In genomic region chr7:19663816-19664531, GRCh38 we compare ENCODE assay signal across 10 cellular contexts. TPM values are rescaled to one million over a fixed set of nuclear protein-coding genes. Genes with fewer than 3 reads are reported as not detected.
DNase-seq lines count a peak whose midpoint lies in the region; ATAC-seq, FAIRE-seq and TF ChIP-seq lines count a peak whose summit lies in the region.
"Had no signal": no experiment of that assay in that cellular context is flagged by ENCODE, and none has a peak within 500 bp of the region (broad histone marks: within the 10 kb centered on the region; RNA-seq: fewer than 3 reads in every experiment).

No MANE protein-coding gene starts in this region.

- peak overlapping the region; percentile 47; the same call in 1 of the 2 replicates for H2AFZ ChIP-seq in DND-41 (ENCODE audit: low read depth, low read length)

- H3K9me3 ChIP-seq in DND-41 (ENCODE audit: insufficient read depth, low read length, severe bottlenecking) (no peaks in the 10 kb centered on the region), kidney (ENCODE audit: control insufficient read depth in 1 of 2, low read length in 2 of 2) (no peaks in the 10 kb centered on the region)
- H3K9me3 ChIP-seq: pancreas had no signal

- H3K27me3 ChIP-seq in DND-41 (ENCODE audit: insufficient read depth, low read length, poor library complexity) = no peaks in the 10 kb centered on the region

- H3K9ac ChIP-seq in DND-41 (ENCODE audit: low read depth, low read length) (no peak overlapping the region), kidney (ENCODE audit: low read length in 2 of 2) (no peak overlapping the region)

- TF ChIP-seq CTCF in DND-41 (IDR thresholded peaks at IDR 0.05; ENCODE audit: borderline replicate concordance, extremely low read depth, low read length, poor library complexity, severe bottlenecking) (no peak), kidney (IDR thresholded peaks at IDR 0.05; ENCODE audit: borderline replicate concordance, extremely low read depth, insufficient read depth) (no peak)

- H3K4me1 ChIP-seq in DND-41 (ENCODE audit: insufficient read depth, low read length) (peaks cover 6% of the 10 kb centered on the region; the same call in 1 of the 2 replicates), kidney (ENCODE audit: control insufficient read depth in 1 of 2, insufficient read depth in 1 of 2, low read depth in 1 of 2, low read length in 2 of 2) (no peaks in the 10 kb centered on the region)
- H3K4me1 ChIP-seq: pancreas had no signal

- intact Hi-C loops in kidney (cut with DNase I) = no loop called here

- ATAC-seq in DND-41 (ENCODE audit: insufficient read depth, low read depth) (0 out of 3 replicates have a peak, but pooled peaks have one; percentile 35), GM19455 (IDR thresholded peaks at IDR 0.05; ENCODE audit: unreplicated experiment) (peak; percentile 94), HG03175 (IDR thresholded peaks at IDR 0.05; ENCODE audit: unreplicated experiment) (peak; percentile 96), esophagus mucosa (no peak)

- no peak for FAIRE-seq in kidney (lab: Jason Lieb, UNC)
- FAIRE-seq: pancreas had no signal

- no peak overlapping the region for H3K4me3 ChIP-seq in DND-41 (ENCODE audit: low read depth in 1 of 2, low read length in 2 of 2)
- no peak overlapping the region for H3K4me3 ChIP-seq in kidney (ENCODE audit: low read length in 2 of 2)
- H3K4me3 ChIP-seq: pancreas had no signal

- no peak overlapping the region for H3K27ac ChIP-seq in DND-41 (ENCODE audit: low read length)
- H3K27ac ChIP-seq in kidney (ENCODE audit: low read depth in 2 of 2, low read length in 2 of 2) = no peak overlapping the region
- H3K27ac ChIP-seq: pancreas had no signal

- H3K4me2 ChIP-seq in DND-41 (ENCODE audit: insufficient read depth, low read length) = no peak overlapping the region

- H3K79me2 ChIP-seq in DND-41 (ENCODE audit: insufficient read depth, low read length) = no peaks in the 10 kb centered on the region

- no peaks in the 10 kb centered on the region for H3K36me3 ChIP-seq in DND-41 (ENCODE audit: insufficient read depth, low read length)
- no peaks in the 10 kb centered on the region for H3K36me3 ChIP-seq in kidney (ENCODE audit: control insufficient read depth in 1 of 2, insufficient read depth in 2 of 2, low read length in 2 of 2)
- H3K36me3 ChIP-seq: pancreas had no signal

- DNase-seq in DND-41 = no peak
- peak; percentile 30 for DNase-seq in OCI-M1 (lab: John Stamatoyannopoulos, UW)
- DNase-seq in kidney = no peak
- no peak for DNase-seq in T-helper 1 cell
- no peak for DNase-seq in anterior cingulate cortex (lab: John Stamatoyannopoulos, UW)
- DNase-seq: pancreas, T-cell had no signal

- no peaks in the 10 kb centered on the region for H4K20me1 ChIP-seq in DND-41 (ENCODE audit: insufficient read depth, low read length)

RNA-seq across cellular contexts. Expression of gene POLR1F, which starts 44.9 kb away (rescaled TPM):
- total RNA-seq in kidney = 13.3 TPM
- 5.3 TPM for polyA plus RNA-seq in kidney (ENCODE audit: insufficient read depth, low read depth, low replicate concordance)
- total RNA-seq in esophagus mucosa = 9.3 TPM
